In genomic region chr11:57643802-57644201, GRCh38 we compare ENCODE assay signal across 23 cellular contexts. TPM values are rescaled to one million over a fixed set of nuclear protein-coding genes. Genes with fewer than 3 reads are reported as not detected.
DNase-seq lines count a peak whose midpoint lies in the region; ATAC-seq and TF ChIP-seq lines count a peak whose summit lies in the region.
"Had no signal": no experiment of that assay in that cellular context is flagged by ENCODE, and none has a peak within 500 bp of the region (broad histone marks: within the 10 kb centered on the region; RNA-seq: fewer than 3 reads in every experiment).

No MANE protein-coding gene starts in this region.

- peaks cover 33% of the 10 kb centered on the region for H3K27me3 ChIP-seq in foreskin keratinocyte

- no peak overlapping the region for H3K4me3 Mint-ChIP-seq in activated CD8-positive, alpha-beta T cell treated with anti-CD3 and anti-CD28 coated beads for 36 hours
- H3K4me3 Mint-ChIP-seq in T-cell: no peak overlapping the region
- no peak overlapping the region for H3K4me3 Mint-ChIP-seq in activated T-helper 2 cell treated with anti-CD3 and anti-CD28 coated beads, Interferon-gamma antibody, Interleukin-2, Interleukin-4, amounts not matched to agents 10 μg/mL and 5 μg/mL and 100 μg/mL, durations not matched to agents 14 hours and 24 hours and 36 hours (ENCODE audit: low read depth)
- H3K4me3 Mint-ChIP-seq: activated naive CD8-positive, alpha-beta T cell; activated T-cell treated with anti-CD3 and anti-CD28 coated beads, Interleukin-2, amount 50 U/mL, for 24 hours; effector memory CD8-positive, alpha-beta T cell; naive thymus-derived CD8-positive, alpha-beta T cell; T-helper 2 cell treated with Interferon-gamma antibody and Interleukin-4, amounts not matched to agents 5 μg/mL and 100 μg/mL, for 36 hours had no signal

- TF ChIP-seq CTCF in HFF-Myc (IDR thresholded peaks at IDR 0.05; ENCODE audit: low read depth, low read length, missing control alignments) (peak; percentile 10), foreskin keratinocyte (conservative IDR thresholded peaks at IDR 0.05) (peak; percentile 17)
- TF ChIP-seq CTCF in activated CD8-positive, alpha-beta T cell treated with anti-CD3 and anti-CD28 coated beads for 36 hours (IDR thresholded peaks at IDR 0.05): no peak

- no peak overlapping the region for H3K27ac Mint-ChIP-seq in activated CD8-positive, alpha-beta T cell treated with anti-CD3 and anti-CD28 coated beads for 36 hours
- H3K27ac Mint-ChIP-seq in T-cell: no peak overlapping the region
- H3K27ac Mint-ChIP-seq in activated T-helper 2 cell treated with anti-CD3 and anti-CD28 coated beads, Interferon-gamma antibody, Interleukin-2, Interleukin-4, amounts not matched to agents 10 μg/mL and 5 μg/mL and 100 μg/mL, durations not matched to agents 14 hours and 24 hours and 36 hours: no peak overlapping the region
- H3K27ac Mint-ChIP-seq: activated naive CD8-positive, alpha-beta T cell; activated T-cell treated with anti-CD3 and anti-CD28 coated beads, Interleukin-2, amount 50 U/mL, for 24 hours; effector memory CD8-positive, alpha-beta T cell; T-helper 2 cell treated with Interferon-gamma antibody and Interleukin-4, amounts not matched to agents 5 μg/mL and 100 μg/mL, for 36 hours had no signal

- CTCF ChIA-PET in activated CD8-positive, alpha-beta T cell treated with anti-CD3 and anti-CD28 coated beads for 36 hours (lab: Charles Lee): interaction anchor here (0.7 to 11.7 kb wide), 38 partner anchors 8 to 300 kb away, joined by 3 to 346 read pairs (median 5); partner anchors contain the start of gene UBE2L6
- CTCF ChIA-PET in T-cell (lab: Charles Lee): interaction anchor here (0.6 to 2.4 kb wide), 39 partner anchors 9 to 924 kb away, joined by 3 to 25 read pairs (median 5); partner anchors contain the start of genes UBE2L6 (in 2 of the 2), CLP1 (in 1 of the 2), RTN4RL2 (in 1 of the 2) and SLC43A1 (in 1 of the 2)

- DNase-seq in A172 (ENCODE audit: low spot score) (peak; percentile 10), HFF-Myc (ENCODE audit: extremely low read depth, low read depth) (no peak), amniotic epithelial cell (ENCODE audit: low read depth) (peak; percentile 69), foreskin keratinocyte (no peak), T-cell (no peak)
- DNase-seq in activated CD8-positive, alpha-beta T cell treated with anti-CD3 and anti-CD28 coated beads for 36 hours: no peak
- no peak for DNase-seq in activated T-helper 2 cell treated with anti-CD3 and anti-CD28 coated beads, Interferon-gamma antibody, Interleukin-2, Interleukin-4, amounts not matched to agents 10 μg/mL and 5 μg/mL and 100 μg/mL, durations not matched to agents 14 hours and 24 hours and 36 hours (ENCODE audit: low spot score)
- DNase-seq: activated CD4-positive, alpha-beta T cell treated with anti-CD3 and anti-CD28 coated beads for 48 hours; activated T-cell treated with anti-CD3 and anti-CD28 coated beads, Interleukin-2, amount 50 U/mL, for 24 hours; central memory CD4-positive, alpha-beta T cell; effector memory CD8-positive, alpha-beta T cell; GDM1; GM23248; naive thymus-derived CD8-positive, alpha-beta T cell; NCI-H1694 treated with DMSO at 0.1 percent for 48 hours; NCI-H446 treated with DMSO at 0.1 percent for 48 hours; retina; stimulated activated CD4-positive, alpha-beta T cell treated with anti-CD3 and anti-CD28 coated beads, Interleukin-15, amount 100 ng/mL, for 24 hours; stimulated activated naive CD8-positive, alpha-beta T cell treated with anti-CD3 and anti-CD28 coated beads, Interleukin-15, Interleukin-2, amounts not matched to agents 100 U/mL and 50 U/mL, for 24 hours; upper lobe of left lung had no signal

- ATAC-seq in foreskin keratinocyte (no peak), HG03565 (IDR thresholded peaks at IDR 0.05; ENCODE audit: unreplicated experiment) (no peak), T-cell (replicated peaks in 1 of 4) (no peak)
- ATAC-seq in activated CD8-positive, alpha-beta T cell treated with anti-CD3 and anti-CD28 coated beads for 36 hours: no peak
- ATAC-seq: effector memory CD8-positive, alpha-beta T cell; naive thymus-derived CD8-positive, alpha-beta T cell; stimulated activated naive CD8-positive, alpha-beta T cell treated with anti-CD3 and anti-CD28 coated beads, Interleukin-15, Interleukin-2, amounts not matched to agents 100 U/mL and 50 U/mL, for 24 hours had no signal

- intact Hi-C loops in activated CD8-positive, alpha-beta T cell treated with anti-CD3 and anti-CD28 coated beads for 36 hours (cut with micrococcal nuclease): no loop called here
- intact Hi-C loops in activated T-helper 2 cell treated with anti-CD3 and anti-CD28 coated beads, Interferon-gamma antibody, Interleukin-2, Interleukin-4, amounts not matched to agents 10 μg/mL and 5 μg/mL and 100 μg/mL, durations not matched to agents 14 hours and 24 hours and 36 hours (cut with micrococcal nuclease): loop anchor here (2.0 to 10.0 kb wide), 2 partner anchors 187 to 219 kb away; partner anchors contain the start of gene SLC43A3

- H3K4me1 Mint-ChIP-seq in activated CD8-positive, alpha-beta T cell treated with anti-CD3 and anti-CD28 coated beads for 36 hours (ENCODE audit: low read depth): peaks cover 33% of the 10 kb centered on the region
- H3K4me1 Mint-ChIP-seq in T-cell: peaks cover 32 to 42% (median 35%) of the 10 kb centered on the region in 3 donors
- peaks cover 43% of the 10 kb centered on the region for H3K4me1 Mint-ChIP-seq in activated T-helper 2 cell treated with anti-CD3 and anti-CD28 coated beads, Interferon-gamma antibody, Interleukin-2, Interleukin-4, amounts not matched to agents 10 μg/mL and 5 μg/mL and 100 μg/mL, durations not matched to agents 14 hours and 24 hours and 36 hours (ENCODE audit: low read depth)

- H3K27ac ChIP-seq in foreskin keratinocyte: no peak overlapping the region
- H3K27ac ChIP-seq: GM23248 had no signal

- POLR2A ChIA-PET in activated CD8-positive, alpha-beta T cell treated with anti-CD3 and anti-CD28 coated beads for 36 hours (lab: Charles Lee): interaction anchor here (0.7 to 1.5 kb wide), 2 partner anchors 76 to 930 kb away, joined by 3 to 11 read pairs; partner anchors contain the start of gene UBE2L6
- POLR2A ChIA-PET in T-cell (lab: Charles Lee): interaction anchor here (0.6 to 0.8 kb wide), 6 partner anchors 11 to 155 kb away, joined by 3 to 8 read pairs (median 4); no protein-coding TSS in a partner anchor

- H3K4me3 ChIP-seq in HFF-Myc (replicated peaks; ENCODE audit: low read depth, low read length): no peak overlapping the region
- H3K4me3 ChIP-seq: GM23248, upper lobe of left lung had no signal

- H3K36me3 Mint-ChIP-seq in activated CD8-positive, alpha-beta T cell treated with anti-CD3 and anti-CD28 coated beads for 36 hours (ENCODE audit: low read depth): no peaks in the 10 kb centered on the region
- no peaks in the 10 kb centered on the region for H3K36me3 Mint-ChIP-seq in T-cell
- H3K36me3 Mint-ChIP-seq in activated T-helper 2 cell treated with anti-CD3 and anti-CD28 coated beads, Interferon-gamma antibody, Interleukin-2, Interleukin-4, amounts not matched to agents 10 μg/mL and 5 μg/mL and 100 μg/mL, durations not matched to agents 14 hours and 24 hours and 36 hours (ENCODE audit: low read depth): no peaks in the 10 kb centered on the region
- H3K36me3 Mint-ChIP-seq: activated naive CD8-positive, alpha-beta T cell; naive thymus-derived CD8-positive, alpha-beta T cell had no signal

- no peaks in the 10 kb centered on the region for H3K4me1 ChIP-seq in foreskin keratinocyte

- peaks cover 49% of the 10 kb centered on the region for H3K27me3 Mint-ChIP-seq in activated CD8-positive, alpha-beta T cell treated with anti-CD3 and anti-CD28 coated beads for 36 hours
- H3K27me3 Mint-ChIP-seq in T-cell: peaks cover 32 to 54% of the 10 kb centered on the region in 2 donors
- peaks cover 46% of the 10 kb centered on the region for H3K27me3 Mint-ChIP-seq in activated T-helper 2 cell treated with anti-CD3 and anti-CD28 coated beads, Interferon-gamma antibody, Interleukin-2, Interleukin-4, amounts not matched to agents 10 μg/mL and 5 μg/mL and 100 μg/mL, durations not matched to agents 14 hours and 24 hours and 36 hours (ENCODE audit: low read depth)

- H3K9me3 Mint-ChIP-seq in activated CD8-positive, alpha-beta T cell treated with anti-CD3 and anti-CD28 coated beads for 36 hours: no peaks in the 10 kb centered on the region
- no peaks in the 10 kb centered on the region for H3K9me3 Mint-ChIP-seq in T-cell
- H3K9me3 Mint-ChIP-seq in activated T-helper 2 cell treated with anti-CD3 and anti-CD28 coated beads, Interferon-gamma antibody, Interleukin-2, Interleukin-4, amounts not matched to agents 10 μg/mL and 5 μg/mL and 100 μg/mL, durations not matched to agents 14 hours and 24 hours and 36 hours: no peaks in the 10 kb centered on the region
- H3K9me3 Mint-ChIP-seq: activated T-cell treated with anti-CD3 and anti-CD28 coated beads, Interleukin-2, amount 50 U/mL, for 24 hours; effector memory CD8-positive, alpha-beta T cell; naive thymus-derived CD8-positive, alpha-beta T cell; T-helper 2 cell treated with Interferon-gamma antibody and Interleukin-4, amounts not matched to agents 5 μg/mL and 100 μg/mL, for 36 hours had no signal

RNA-seq across cellular contexts. Expression of gene YPEL4, which starts 5.9 kb away (rescaled TPM):
- 0.60 and 1.4 TPM in 2 replicates for total RNA-seq in A172 (2014; rRNA removed; shearing (Covaris generic))
- total RNA-seq in foreskin keratinocyte (not detected in 2 replicates), T-cell (10 to 100 TPM in 3 of 5 donors, 1 to 10 TPM in 2; 1.8 to 13.5 (median 11.1) TPM)
- polyA plus RNA-seq in foreskin keratinocyte: not detected in 2 replicates
- total RNA-seq in activated CD8-positive, alpha-beta T cell treated with anti-CD3 and anti-CD28 coated beads for 36 hours: under 1 TPM; 0.43 to 0.54 TPM
- 0.37 and 0.64 TPM in 2 replicates for total RNA-seq in activated T-helper 2 cell treated with anti-CD3 and anti-CD28 coated beads, Interferon-gamma antibody, Interleukin-2, Interleukin-4, amounts not matched to agents 10 μg/mL and 5 μg/mL and 100 μg/mL, durations not matched to agents 14 hours and 24 hours and 36 hours

RNA-seq across cellular contexts. Expression of gene CLP1, which starts 13.8 kb away (rescaled TPM):
- 20.5 and 22.9 TPM in 2 replicates for total RNA-seq in A172 (2014; rRNA removed; shearing (Covaris generic))
- total RNA-seq in foreskin keratinocyte (22.4 and 23.7 TPM in 2 replicates), T-cell (10 to 100 TPM; 14.3 to 16.0 (median 14.5) TPM)
- polyA plus RNA-seq in foreskin keratinocyte: 18.9 and 21.6 TPM in 2 replicates
- total RNA-seq in activated CD8-positive, alpha-beta T cell treated with anti-CD3 and anti-CD28 coated beads for 36 hours: 10 to 100 TPM; 16.2 to 16.9 TPM
- total RNA-seq in activated T-helper 2 cell treated with anti-CD3 and anti-CD28 coated beads, Interferon-gamma antibody, Interleukin-2, Interleukin-4, amounts not matched to agents 10 μg/mL and 5 μg/mL and 100 μg/mL, durations not matched to agents 14 hours and 24 hours and 36 hours: 17.7 and 19.9 TPM in 2 replicates

RNA-seq across cellular contexts. Expression of gene ZDHHC5, which starts 24.1 kb away (rescaled TPM):
- 20.7 and 21.4 TPM in 2 replicates for total RNA-seq in A172 (2014; rRNA removed; shearing (Covaris generic))
- total RNA-seq in foreskin keratinocyte (63.0 and 67.9 TPM in 2 replicates), T-cell (10 to 100 TPM; 57.3 to 67.2 (median 60.7) TPM)
- polyA plus RNA-seq in foreskin keratinocyte: 41.0 and 45.1 TPM in 2 replicates
- 10 to 100 TPM; 53.7 to 54.8 TPM for total RNA-seq in activated CD8-positive, alpha-beta T cell treated with anti-CD3 and anti-CD28 coated beads for 36 hours
- total RNA-seq in activated T-helper 2 cell treated with anti-CD3 and anti-CD28 coated beads, Interferon-gamma antibody, Interleukin-2, Interleukin-4, amounts not matched to agents 10 μg/mL and 5 μg/mL and 100 μg/mL, durations not matched to agents 14 hours and 24 hours and 36 hours: 64.7 and 69.9 TPM in 2 replicates

RNA-seq across cellular contexts. Expression of gene SERPING1, which starts 46.3 kb away (rescaled TPM):
- 0.74 and 4.8 TPM in 2 replicates for total RNA-seq in A172 (2014; rRNA removed; shearing (Covaris generic))
- total RNA-seq in foreskin keratinocyte (13.0 and 14.1 TPM in 2 replicates), T-cell (1 to 10 TPM in 3 of 5 donors, not detected in 2; 1.5 to 2.8 (median 1.9) TPM)
- polyA plus RNA-seq in foreskin keratinocyte: 21.7 and 23.2 TPM in 2 replicates
- total RNA-seq in activated CD8-positive, alpha-beta T cell treated with anti-CD3 and anti-CD28 coated beads for 36 hours: not detected
- not detected in 2 replicates for total RNA-seq in activated T-helper 2 cell treated with anti-CD3 and anti-CD28 coated beads, Interferon-gamma antibody, Interleukin-2, Interleukin-4, amounts not matched to agents 10 μg/mL and 5 μg/mL and 100 μg/mL, durations not matched to agents 14 hours and 24 hours and 36 hours
- total RNA-seq: naive thymus-derived CD8-positive, alpha-beta T cell had no signal
- polyA plus RNA-seq: naive thymus-derived CD8-positive, alpha-beta T cell had no signal

Comparison
In these comparisons a context has a peak if more than half of its experiments do, and no peak if none do; other contexts are left out.
1. DNase-seq: peak in A172 (single experiment) and amniotic epithelial cell (single experiment); none in HFF-Myc (single experiment), foreskin keratinocyte (0 of 2), activated CD8-positive, alpha-beta T cell treated with anti-CD3 and anti-CD28 coated beads for 36 hours (single experiment), T-cell (0 of 34) and activated T-helper 2 cell treated with anti-CD3 and anti-CD28 coated beads, Interferon-gamma antibody, Interleukin-2, Interleukin-4, amounts not matched to agents 10 μg/mL and 5 μg/mL and 100 μg/mL, durations not matched to agents 14 hours and 24 hours and 36 hours (single experiment).